Comparison of ENCODE assay signal across 14 cellular contexts in genomic region chr7:6254891-6255290, GRCh38. TPM values are rescaled to one million over a fixed set of nuclear protein-coding genes. Genes with fewer than 3 reads are reported as not detected.
A peak's percentile ranks its signal among the peaks of the same experiment; 100 is the strongest.
DNase-seq lines count a peak whose midpoint lies in the region; ATAC-seq lines count a peak whose summit lies in the region.
"Had no signal": no experiment of that assay in that cellular context is flagged by ENCODE, and none has a peak within 500 bp of the region (broad histone marks: within the 10 kb centered on the region; RNA-seq: fewer than 3 reads in every experiment).

No MANE protein-coding gene starts in this region.

- peak overlapping the region; percentile 25 for H3K9ac ChIP-seq in skeletal muscle satellite cell (ENCODE audit: low read depth, low read length)

- H3K27ac ChIP-seq in ACC112 (ENCODE audit: low read depth, low read length) (peak overlapping the region; percentile 67), SJSA1 (peak overlapping the region; percentile 80)
- H3K27ac ChIP-seq: neutrophil had no signal

- H3K36me3 ChIP-seq in ACC112 (ENCODE audit: insufficient read depth, low read length) = 0 out of 2 replicates have a peak, but pooled peaks cover 4% of the 10 kb centered on the region
- no peaks in the 10 kb centered on the region for H3K36me3 ChIP-seq in SJSA1
- H3K36me3 ChIP-seq in skeletal muscle satellite cell (ENCODE audit: insufficient read depth, low read length) = no peaks in the 10 kb centered on the region
- H3K36me3 ChIP-seq: neutrophil had no signal

- H3K9me3 Mint-ChIP-seq in stimulated activated effector memory CD8-positive, alpha-beta T cell treated with anti-CD3 and anti-CD28 coated beads, Interleukin-12 subunit alpha, Interleukin-12 subunit beta, amount 100 ng/mL, for 72 hours = no peaks in the 10 kb centered on the region
- H3K9me3 Mint-ChIP-seq: CD4-positive, alpha-beta T cell had no signal

- no peak for ATAC-seq in HG02938 (IDR thresholded peaks at IDR 0.05; ENCODE audit: unreplicated experiment)
- no peak for ATAC-seq in stimulated activated effector memory CD8-positive, alpha-beta T cell treated with anti-CD3 and anti-CD28 coated beads, Interleukin-12 subunit alpha, Interleukin-12 subunit beta, amount 100 ng/mL, for 72 hours

- H3K4me3 ChIP-seq in ACC112 (ENCODE audit: low read depth, low read length) = peak overlapping the region; percentile 23
- H3K4me3 ChIP-seq in SJSA1 = no peak overlapping the region
- H3K4me3 ChIP-seq in skeletal muscle satellite cell (ENCODE audit: low read length) = no peak overlapping the region

- H3K9me3 ChIP-seq in SJSA1 (replicated peaks) (no peaks in the 10 kb centered on the region), skeletal muscle satellite cell (replicated peaks; ENCODE audit: low read length) (no peaks in the 10 kb centered on the region)
- H3K9me3 ChIP-seq: neutrophil had no signal

- H3K4me1 ChIP-seq in ACC112 (ENCODE audit: control insufficient read depth, insufficient read depth, low read length, unreplicated experiment) (peaks cover 76% of the 10 kb centered on the region), SJSA1 (replicated peaks) (peaks cover 94% of the 10 kb centered on the region), skeletal muscle satellite cell (ENCODE audit: control insufficient read depth, insufficient read depth, low read length) (peaks cover 84% of the 10 kb centered on the region)

- no peak overlapping the region for H3K4me3 Mint-ChIP-seq in stimulated activated effector memory CD8-positive, alpha-beta T cell treated with anti-CD3 and anti-CD28 coated beads, Interleukin-12 subunit alpha, Interleukin-12 subunit beta, amount 100 ng/mL, for 72 hours
- H3K4me3 Mint-ChIP-seq: CD4-positive, alpha-beta T cell had no signal

- H3K27ac Mint-ChIP-seq in stimulated activated effector memory CD8-positive, alpha-beta T cell treated with anti-CD3 and anti-CD28 coated beads, Interleukin-12 subunit alpha, Interleukin-12 subunit beta, amount 100 ng/mL, for 72 hours = no peak overlapping the region
- H3K27ac Mint-ChIP-seq: CD4-positive, alpha-beta T cell had no signal

- H3K4me2 ChIP-seq in skeletal muscle satellite cell (ENCODE audit: low read length) = peak overlapping the region; percentile 22

- peaks cover 88% of the 10 kb centered on the region for H3K79me2 ChIP-seq in ACC112 (ENCODE audit: control insufficient read depth, insufficient read depth, low read length, unreplicated experiment)

- peaks cover 9% of the 10 kb centered on the region for H3K36me3 Mint-ChIP-seq in stimulated activated effector memory CD8-positive, alpha-beta T cell treated with anti-CD3 and anti-CD28 coated beads, Interleukin-12 subunit alpha, Interleukin-12 subunit beta, amount 100 ng/mL, for 72 hours

- H3K4me1 Mint-ChIP-seq in stimulated activated effector memory CD8-positive, alpha-beta T cell treated with anti-CD3 and anti-CD28 coated beads, Interleukin-12 subunit alpha, Interleukin-12 subunit beta, amount 100 ng/mL, for 72 hours = peaks cover 48% of the 10 kb centered on the region

- H2AFZ ChIP-seq in ACC112 (ENCODE audit: low read length, unreplicated experiment) = no peak overlapping the region

- H3K27me3 ChIP-seq in ACC112 (ENCODE audit: insufficient read depth, low read length) (no peaks in the 10 kb centered on the region), SJSA1 (replicated peaks) (no peaks in the 10 kb centered on the region), skeletal muscle satellite cell (ENCODE audit: control insufficient read depth, insufficient read depth, low read length) (no peaks in the 10 kb centered on the region)
- H3K27me3 ChIP-seq: neutrophil had no signal

- no peak for DNase-seq in SJSA1 (ENCODE audit: low read depth in 1 of 2, low spot score in 2 of 2)
- DNase-seq in fibroblast of peridontal ligament (ENCODE audit: extremely low read depth) = peak; percentile 43
- no peak for DNase-seq in stimulated activated CD4-positive, alpha-beta T cell treated with anti-CD3 and anti-CD28 coated beads, Interleukin-4, amount 100 ng/mL, for 1 hour
- no peak for DNase-seq in stimulated activated effector memory CD8-positive, alpha-beta T cell treated with anti-CD3 and anti-CD28 coated beads, Interleukin-12 subunit alpha, Interleukin-12 subunit beta, amount 100 ng/mL, for 72 hours (ENCODE audit: low spot score in 2 of 2)
- DNase-seq: activated CD8-positive, alpha-beta memory T cell treated with anti-CD3 and anti-CD28 coated beads, Interleukin-2, amount 50 U/mL, for 48 hours; activated effector memory CD4-positive, alpha-beta T cell treated with Interleukin-2 at 50 U/mL for 16 hours; CD4-positive, alpha-beta T cell; DMS 273 treated with DMSO at 0.1 percent for 48 hours; KG1; NCI-H526 had no signal

RNA-seq across cellular contexts. Expression of gene CYTH3, which starts 17.5 kb away (rescaled TPM):
- 38.6 and 47.8 TPM in 2 replicates for total RNA-seq in SJSA1 (2014; rRNA removed; shearing (Covaris generic))
- total RNA-seq in skeletal muscle satellite cell (2012; rRNA removed) = 26.4 and 28.6 TPM in 2 replicates
